ENCODE assay signal across 8 cellular contexts in the genomic region with DNA sequence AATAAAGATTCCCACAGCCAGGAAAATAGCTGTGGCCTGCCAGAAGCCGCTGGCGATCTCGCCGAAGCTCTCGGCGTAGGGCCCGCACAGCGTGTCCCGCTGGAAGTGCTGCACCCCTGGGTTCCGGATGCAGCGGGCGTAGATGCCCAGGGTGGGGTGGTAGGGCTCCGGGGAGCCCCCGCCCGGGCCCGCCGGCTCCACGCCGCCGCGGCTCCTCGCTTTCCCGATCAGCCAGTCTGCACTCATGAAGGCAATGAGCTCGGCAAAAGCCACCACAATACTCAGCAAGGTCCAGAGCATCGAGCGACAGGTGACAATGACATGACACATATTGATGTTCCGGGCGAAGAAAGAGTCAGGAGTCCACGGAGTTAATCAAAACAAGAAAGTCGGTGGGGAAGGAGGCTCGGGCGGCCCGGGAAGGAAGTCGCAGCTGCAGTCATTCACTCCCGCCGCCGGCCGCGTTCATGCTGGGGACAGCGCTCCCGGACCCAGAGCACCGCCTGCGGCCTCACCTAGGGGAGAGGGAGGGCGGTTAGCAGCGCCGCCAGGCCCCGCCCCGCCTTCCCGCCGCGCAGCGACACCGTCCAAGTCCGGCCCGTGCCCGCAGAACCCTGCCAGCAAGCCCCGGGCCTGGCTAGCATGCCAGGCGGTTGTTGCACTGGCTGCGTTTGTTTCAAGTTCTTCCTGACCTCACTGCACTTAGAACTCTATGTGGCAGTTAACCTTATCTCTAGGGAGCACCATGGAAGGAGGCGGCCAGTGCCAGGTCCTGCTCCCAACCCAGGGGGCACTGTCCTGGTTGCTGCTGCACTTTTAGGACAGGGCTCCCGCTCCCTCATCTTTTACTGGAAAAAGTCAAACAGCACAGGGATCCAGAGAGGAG.
A peak's percentile ranks its signal among the peaks of the same experiment; 100 is the strongest.
DNase-seq lines count a peak whose midpoint lies in the region; ATAC-seq and TF ChIP-seq lines count a peak whose summit lies in the region.

No MANE protein-coding gene starts in this region.

- H3K4me3 ChIP-seq in fibroblast of pulmonary artery (replicated peaks; ENCODE audit: low read depth, low read length), result peak overlapping the region; percentile 66
- peak overlapping the region; percentile 33 for H3K4me3 ChIP-seq in urinary bladder (ENCODE audit: low read depth, low read length)

- DNase-seq in G401 (ENCODE audit: low spot score) (peak; percentile 54), fibroblast of pulmonary artery (ENCODE audit: low read depth) (peak; percentile 61), nephron progenitor cell (peak; percentile 70), inferior parietal cortex (ENCODE audit: extremely low spot score) (no peak)
- DNase-seq in activated T-cell treated with anti-CD3 and anti-CD28 coated beads, Interleukin-2, amount 50 U/mL, for 48 hours, result peak; percentile 61 to 63

- H3K36me3 ChIP-seq in urinary bladder (ENCODE audit: insufficient read depth), result no peaks in the 10 kb centered on the region

- 10% methylated on average over 61 of the region's 61 CpGs for WGBS in urinary bladder

- H3K4me1 ChIP-seq in urinary bladder (ENCODE audit: insufficient read depth), result peaks cover 5% of the 10 kb centered on the region

- H3K4me1 Mint-ChIP-seq in nephron progenitor cell, result peaks cover 92% of the 10 kb centered on the region

- no peaks in the 10 kb centered on the region for H3K27me3 Mint-ChIP-seq in nephron progenitor cell (ENCODE audit: low read depth, poor library complexity)

- peak; percentile 73 for ATAC-seq in GM21619 (IDR thresholded peaks at IDR 0.05; ENCODE audit: unreplicated experiment)

- H3K4me3 Mint-ChIP-seq in nephron progenitor cell, result peak overlapping the region; percentile 61

- no peak overlapping the region for H3K27ac ChIP-seq in urinary bladder (ENCODE audit: low read depth)

- peak overlapping the region; percentile 95 for H3K27ac Mint-ChIP-seq in nephron progenitor cell

- TF ChIP-seq CTCF in LNCAP (IDR thresholded peaks at IDR 0.05) (peak; percentile 25; the same call in 1 of the 2 replicates), fibroblast of pulmonary artery (IDR thresholded peaks at IDR 0.05; ENCODE audit: low read length, missing control alignments) (peak; percentile 27), nephron progenitor cell (IDR thresholded peaks at IDR 0.05) (no peak)

- H3K9me3 Mint-ChIP-seq in nephron progenitor cell, result peaks cover 19% of the 10 kb centered on the region

- in situ Hi-C loops in G401 (cut with HindIII; ENCODE audit: low sequenced_read_pairs), result no loop called here

- peaks cover 22% of the 10 kb centered on the region for H3K36me3 Mint-ChIP-seq in nephron progenitor cell (ENCODE audit: low read depth)
